16 cellular contexts compared by ENCODE assay signal in genomic region chr20:62787329-62787728, GRCh38. TPM values are rescaled to one million over a fixed set of nuclear protein-coding genes. Genes with fewer than 3 reads are reported as not detected.
"Had no signal": no experiment of that assay in that cellular context is flagged by ENCODE, and none has a peak within 500 bp of the region (broad histone marks: within the 10 kb centered on the region; RNA-seq: fewer than 3 reads in every experiment).

No MANE protein-coding gene starts in this region.

- H3K27ac Mint-ChIP-seq: activated CD4-positive, alpha-beta T cell treated with anti-CD3 and anti-CD28 coated beads, Interleukin-2, amount 10 ng/mL, durations not matched to agents 7 days and 5 days; activated T-cell treated with anti-CD3 and anti-CD28 coated beads, Interleukin-2, amount 50 U/mL, for 72 hours had no signal

- H3K4me3 Mint-ChIP-seq: activated CD4-positive, alpha-beta T cell treated with anti-CD3 and anti-CD28 coated beads, Interleukin-2, amount 10 ng/mL, durations not matched to agents 7 days and 5 days; activated T-cell treated with anti-CD3 and anti-CD28 coated beads, Interleukin-2, amount 50 U/mL, for 72 hours; nephron had no signal

- H3K27me3 ChIP-seq: heart right ventricle, right lobe of liver, upper lobe of left lung had no signal

- DNase-seq: activated CD4-positive, alpha-beta T cell treated with anti-CD3 and anti-CD28 coated beads, Interleukin-2, amount 10 ng/mL, durations not matched to agents 7 days and 5 days; activated CD4-positive, CD25-positive, alpha-beta regulatory T cell; activated T-cell treated with anti-CD3 and anti-CD28 coated beads, Interleukin-2, amount 50 U/mL, for 72 hours; caudate nucleus; effector CD8-positive, alpha-beta T cell; heart right ventricle; mammary epithelial cell; psoas muscle; right lobe of liver; stimulated activated naive CD4-positive, alpha-beta T cell treated with Interleukin-2 at 50 U/mL for 16 hours; T-helper 9 cell had no signal

- H3K4me3 ChIP-seq: coronary artery, heart right ventricle, psoas muscle, right lobe of liver, suprapubic skin, upper lobe of left lung had no signal

- ATAC-seq: activated T-cell treated with anti-CD3 and anti-CD28 coated beads, Interleukin-2, amount 50 U/mL, for 72 hours; heart right ventricle; psoas muscle; right lobe of liver had no signal

- H3K9me3 Mint-ChIP-seq: activated CD4-positive, alpha-beta T cell treated with anti-CD3 and anti-CD28 coated beads, Interleukin-2, amount 10 ng/mL, durations not matched to agents 7 days and 5 days; activated T-cell treated with anti-CD3 and anti-CD28 coated beads, Interleukin-2, amount 50 U/mL, for 72 hours; nephron had no signal

- H3K4me1 ChIP-seq: right lobe of liver had no signal

- H3K9me3 ChIP-seq: heart right ventricle, psoas muscle, right lobe of liver, suprapubic skin, upper lobe of left lung had no signal

- H3K27me3 Mint-ChIP-seq: activated CD4-positive, alpha-beta T cell treated with anti-CD3 and anti-CD28 coated beads, Interleukin-2, amount 10 ng/mL, durations not matched to agents 7 days and 5 days had no signal

- H3K27ac ChIP-seq: coronary artery, heart right ventricle, psoas muscle, right lobe of liver, suprapubic skin, upper lobe of left lung had no signal

- H3K36me3 ChIP-seq: heart right ventricle, right lobe of liver, suprapubic skin, upper lobe of left lung had no signal

RNA-seq across cellular contexts. Expression of gene COL9A3, which starts 29.5 kb away (rescaled TPM):
- total RNA-seq: activated CD4-positive, alpha-beta T cell treated with anti-CD3 and anti-CD28 coated beads, Interleukin-2, amount 10 ng/mL, durations not matched to agents 7 days and 5 days; osteoblast had no signal
